15 cellular contexts compared by ENCODE assay signal in genomic region chr12:52992699-52993557, GRCh38. TPM values are rescaled to one million over a fixed set of nuclear protein-coding genes. Genes with fewer than 3 reads are reported as not detected.
DNase-seq lines count a peak whose midpoint lies in the region; ATAC-seq and TF ChIP-seq lines count a peak whose summit lies in the region.
"Had no signal": no experiment of that assay in that cellular context is flagged by ENCODE, and none has a peak within 500 bp of the region (broad histone marks: within the 10 kb centered on the region; RNA-seq: fewer than 3 reads in every experiment).

No MANE protein-coding gene starts in this region.

- H3K9ac ChIP-seq in SK-N-SH, result no peak overlapping the region

- no peaks in the 10 kb centered on the region for H3K79me2 ChIP-seq in SK-N-SH (ENCODE audit: insufficient read depth)

- H3K27ac Mint-ChIP-seq in natural killer cell, result no peak overlapping the region
- H3K27ac Mint-ChIP-seq: stimulated activated naive CD8-positive, alpha-beta T cell treated with anti-CD3 and anti-CD28 coated beads, Interleukin-15, Interleukin-2, amounts not matched to agents 100 ng/mL and 50 ng/mL, for 24 hours had no signal

- H3K9me3 Mint-ChIP-seq in natural killer cell, result no peaks in the 10 kb centered on the region
- H3K9me3 Mint-ChIP-seq: naive thymus-derived CD4-positive, alpha-beta T cell; stimulated activated naive CD8-positive, alpha-beta T cell treated with anti-CD3 and anti-CD28 coated beads, Interleukin-15, Interleukin-2, amounts not matched to agents 100 ng/mL and 50 ng/mL, for 24 hours had no signal

- no peaks in the 10 kb centered on the region for H4K20me1 ChIP-seq in SK-N-SH (ENCODE audit: insufficient read depth)

- H3K27me3 Mint-ChIP-seq in natural killer cell (ENCODE audit: low read depth in 2 of 2), result peaks cover 3 to 6% of the 10 kb centered on the region in 2 donors
- H3K27me3 Mint-ChIP-seq: stimulated activated naive CD8-positive, alpha-beta T cell treated with anti-CD3 and anti-CD28 coated beads, Interleukin-15, Interleukin-2, amounts not matched to agents 100 ng/mL and 50 ng/mL, for 24 hours had no signal

- intact Hi-C loops in head of caudate nucleus (cut with DNase I) (no loop called here), left lung (cut with DNase I) (no loop called here), natural killer cell (cut with micrococcal nuclease) (no loop called here)

- no peak overlapping the region for H2AFZ ChIP-seq in SK-N-SH (ENCODE audit: low read depth)

- no peak for TF ChIP-seq EP300 in SK-N-SH (IDR thresholded peaks at IDR 0.05; ENCODE audit: borderline replicate concordance in 1 of 2, low read depth in 1 of 2, low read length in 1 of 2)

- no peak overlapping the region for H3K27ac ChIP-seq in SK-N-SH (ENCODE audit: low read depth in 2 of 2, low read length in 1 of 2)
- H3K27ac ChIP-seq in brain microvascular endothelial cell, result no peak overlapping the region
- no peak overlapping the region for H3K27ac ChIP-seq in left lung
- H3K27ac ChIP-seq: coronary artery had no signal

- peaks cover 3% of the 10 kb centered on the region for H3F3A ChIP-seq in SK-N-SH (replicated peaks; ENCODE audit: insufficient read depth)

- CTCF ChIA-PET in SK-N-SH (lab: Yijun Ruan, JAX), result interaction anchor here (0.9 to 4.3 kb wide), 4 partner anchors 12 to 685 kb away, joined by 3 to 45 read pairs (median 19); no protein-coding TSS in a partner anchor

- POLR2A ChIA-PET in SK-N-SH (lab: Yijun Ruan, JAX), result no interaction called here

- peak; percentile 74 for ATAC-seq in SK-N-SH treated with all-trans-retinoic acid at 6 μM for 48 hours
- ATAC-seq in left lobe of liver, result peak; percentile 11
- ATAC-seq in left lung, result no peak
- ATAC-seq in natural killer cell, result no peak
- ATAC-seq: naive thymus-derived CD4-positive, alpha-beta T cell; Right ventricle myocardium inferior had no signal

- no peak overlapping the region for H3K4me2 ChIP-seq in SK-N-SH

- H3K27me3 ChIP-seq in SK-N-SH (ENCODE audit: insufficient read depth) (no peaks in the 10 kb centered on the region), brain microvascular endothelial cell (replicated peaks) (no peaks in the 10 kb centered on the region), left lung (no peaks in the 10 kb centered on the region)

- H3K4me1 Mint-ChIP-seq in natural killer cell, result no peaks in the 10 kb centered on the region
- H3K4me1 Mint-ChIP-seq: naive thymus-derived CD4-positive, alpha-beta T cell had no signal

- H3K4me1 ChIP-seq in SK-N-SH (ENCODE audit: control insufficient read depth in 1 of 2, insufficient read depth in 2 of 2, low read depth in 1 of 2, low read length in 1 of 2), result no peaks in the 10 kb centered on the region
- no peaks in the 10 kb centered on the region for H3K4me1 ChIP-seq in left lung

- no peak overlapping the region for H3K4me3 Mint-ChIP-seq in natural killer cell
- H3K4me3 Mint-ChIP-seq: naive thymus-derived CD4-positive, alpha-beta T cell; stimulated activated naive CD8-positive, alpha-beta T cell treated with anti-CD3 and anti-CD28 coated beads, Interleukin-15, Interleukin-2, amounts not matched to agents 100 ng/mL and 50 ng/mL, for 24 hours had no signal

- H3K9me3 ChIP-seq in SK-N-SH (no peaks in the 10 kb centered on the region), left lung (no peaks in the 10 kb centered on the region)

- no peaks in the 10 kb centered on the region for H3K36me3 Mint-ChIP-seq in natural killer cell
- H3K36me3 Mint-ChIP-seq: naive thymus-derived CD4-positive, alpha-beta T cell had no signal

- in situ Hi-C loops in brain microvascular endothelial cell (cut with HindIII; ENCODE audit: low pct_ligation_motif_present, low sequenced_read_pairs), result no loop called here

- WGBS in SK-N-SH (ENCODE audit: low lambda C conversion rate), result 50% methylated on average over 5 of the region's 7 CpGs

- H3K36me3 ChIP-seq in SK-N-SH (replicated peaks in 1 of 2; ENCODE audit: control insufficient read depth in 1 of 2, insufficient read depth in 2 of 2, low read length in 1 of 2) (no peaks in the 10 kb centered on the region), brain microvascular endothelial cell (replicated peaks) (no peaks in the 10 kb centered on the region), left lung (no peaks in the 10 kb centered on the region)

- DNase-seq in SK-N-SH, result no peak
- DNase-seq in brain microvascular endothelial cell, result peak; percentile 76
- DNase-seq in left lobe of liver (ENCODE audit: low spot score), result no peak
- DNase-seq in COR-L47 (lab: John Stamatoyannopoulos, UW), result no peak
- no peak for DNase-seq in head of caudate nucleus
- no peak for DNase-seq in left lung
- DNase-seq in natural killer cell, result no peak
- DNase-seq: activated naive CD4-positive, alpha-beta T cell; hypothalamus; naive thymus-derived CD4-positive, alpha-beta T cell; NCI-H2029 treated with DMSO at 0.1 percent for 48 hours had no signal

- no peak for TF ChIP-seq CTCF in SK-N-SH (IDR thresholded peaks at IDR 0.05)
- no peak for TF ChIP-seq CTCF in brain microvascular endothelial cell (IDR thresholded peaks at IDR 0.05; ENCODE audit: low read depth, low read length, missing control alignments)
- no peak for TF ChIP-seq CTCF in left lung (IDR thresholded peaks at IDR 0.05)
- no peak for TF ChIP-seq CTCF in natural killer cell (IDR thresholded peaks at IDR 0.05)

- TF ChIP-seq RAD21 in SK-N-SH (IDR thresholded peaks at IDR 0.05; ENCODE audit: low read length), result no peak

- no peaks in the 10 kb centered on the region for H3K9me2 ChIP-seq in SK-N-SH

- no peak overlapping the region for H3K4me3 ChIP-seq in SK-N-SH (ENCODE audit: low read depth in 2 of 2, low read length in 1 of 2)
- H3K4me3 ChIP-seq in brain microvascular endothelial cell (ENCODE audit: low read depth, low read length), result no peak overlapping the region
- H3K4me3 ChIP-seq in left lung, result no peak overlapping the region
- H3K4me3 ChIP-seq: coronary artery had no signal

TF ChIP-seq in SK-N-SH treated with all-trans-retinoic acid at 6 μM for 48 hours, 23 proteins besides CTCF, POLR2A, EP300 and RAD21 (continues in another document):
- no peak for TF ChIP-seq BACH2 (CRISPR knock-in tag; IDR thresholded peaks at IDR 0.05; ENCODE audit: borderline replicate concordance)

TF ChIP-seq in SK-N-SH, 30 proteins besides CTCF, POLR2A, EP300 and RAD21:
- TF ChIP-seq, protein P1, sequence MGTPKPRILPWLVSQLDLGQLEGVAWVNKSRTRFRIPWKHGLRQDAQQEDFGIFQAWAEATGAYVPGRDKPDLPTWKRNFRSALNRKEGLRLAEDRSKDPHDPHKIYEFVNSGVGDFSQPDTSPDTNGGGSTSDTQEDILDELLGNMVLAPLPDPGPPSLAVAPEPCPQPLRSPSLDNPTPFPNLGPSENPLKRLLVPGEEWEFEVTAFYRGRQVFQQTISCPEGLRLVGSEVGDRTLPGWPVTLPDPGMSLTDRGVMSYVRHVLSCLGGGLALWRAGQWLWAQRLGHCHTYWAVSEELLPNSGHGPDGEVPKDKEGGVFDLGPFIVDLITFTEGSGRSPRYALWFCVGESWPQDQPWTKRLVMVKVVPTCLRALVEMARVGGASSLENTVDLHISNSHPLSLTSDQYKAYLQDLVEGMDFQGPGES (IDR thresholded peaks at IDR 0.05; ENCODE audit: low read depth, low read length), result no peak

RNA-seq across cellular contexts. Expression of gene EIF4B, which starts 13.3 kb away (rescaled TPM):
- polyA plus RNA-seq in SK-N-SH (2012; rRNA removed), result 267 and 292 TPM in 2 replicates
- polyA plus RNA-seq in SK-N-SH (2012; cell fraction: cytosol; rRNA removed), result 346 and 371 TPM in 2 replicates
- 127 and 164 TPM in 2 replicates for polyA plus RNA-seq in SK-N-SH (2012; cell fraction: nucleus; rRNA removed)
- total RNA-seq in left lobe of liver (184 TPM), left lung (100 to 1,000 TPM; 326 to 378 TPM), natural killer cell (100 to 1,000 TPM; 505 to 537 (median 518) TPM)

RNA-seq across cellular contexts. Expression of gene KRT18, which starts 44.0 kb away (rescaled TPM):
- 332 and 351 TPM in 2 replicates for polyA plus RNA-seq in SK-N-SH (2012; rRNA removed)
- polyA plus RNA-seq in SK-N-SH (2012; cell fraction: cytosol; rRNA removed), result 225 and 265 TPM in 2 replicates
- 714 and 1,063 TPM in 2 replicates for polyA plus RNA-seq in SK-N-SH (2012; cell fraction: nucleus; rRNA removed)
- total RNA-seq in left lobe of liver (194 TPM), left lung (100 to 1,000 TPM; 447 to 667 TPM), natural killer cell (1 to 10 TPM in 1 of 3 donors, under 1 TPM in 1, not detected in 1; 0.24 to 2.5 TPM)

RNA-seq across cellular contexts. Expression of gene TNS2, which starts 56.9 kb away (rescaled TPM):
- 32.7 and 50.0 TPM in 2 replicates for polyA plus RNA-seq in SK-N-SH (2012; rRNA removed)
- 9.6 and 17.3 TPM in 2 replicates for polyA plus RNA-seq in SK-N-SH (2012; cell fraction: cytosol; rRNA removed)
- polyA plus RNA-seq in SK-N-SH (2012; cell fraction: nucleus; rRNA removed), result 225 and 321 TPM in 2 replicates
- total RNA-seq in left lobe of liver (146 TPM), left lung (100 to 1,000 TPM; 112 to 129 TPM), natural killer cell (1 to 10 TPM in 2 of 3 donors, under 1 TPM in 1; 0.95 to 1.8 (median 1.0) TPM)

Comparison
In these comparisons a context has a peak if more than half of its experiments do, and no peak if none do; other contexts are left out.
1. ATAC-seq: peak in SK-N-SH treated with all-trans-retinoic acid at 6 μM for 48 hours (single experiment) and left lobe of liver (single experiment); none in left lung (single experiment) and natural killer cell (0 of 3).
2. RNA of gene KRT18, which starts 44.0 kb away (total RNA-seq): 447 to 667 TPM in left lung and 194 TPM in left lobe of liver (single experiment); 0.24 to 2.5 TPM in natural killer cell; every median in the first group is over 10 times any median in the second.
3. RNA of gene TNS2, which starts 56.9 kb away (total RNA-seq): 146 TPM in left lobe of liver (single experiment) and 112 to 129 TPM in left lung; 0.95 to 1.8 TPM in natural killer cell; every median in the first group is over 10 times any median in the second.